ENCODE assay signal across 8 cellular contexts in the genomic region with DNA sequence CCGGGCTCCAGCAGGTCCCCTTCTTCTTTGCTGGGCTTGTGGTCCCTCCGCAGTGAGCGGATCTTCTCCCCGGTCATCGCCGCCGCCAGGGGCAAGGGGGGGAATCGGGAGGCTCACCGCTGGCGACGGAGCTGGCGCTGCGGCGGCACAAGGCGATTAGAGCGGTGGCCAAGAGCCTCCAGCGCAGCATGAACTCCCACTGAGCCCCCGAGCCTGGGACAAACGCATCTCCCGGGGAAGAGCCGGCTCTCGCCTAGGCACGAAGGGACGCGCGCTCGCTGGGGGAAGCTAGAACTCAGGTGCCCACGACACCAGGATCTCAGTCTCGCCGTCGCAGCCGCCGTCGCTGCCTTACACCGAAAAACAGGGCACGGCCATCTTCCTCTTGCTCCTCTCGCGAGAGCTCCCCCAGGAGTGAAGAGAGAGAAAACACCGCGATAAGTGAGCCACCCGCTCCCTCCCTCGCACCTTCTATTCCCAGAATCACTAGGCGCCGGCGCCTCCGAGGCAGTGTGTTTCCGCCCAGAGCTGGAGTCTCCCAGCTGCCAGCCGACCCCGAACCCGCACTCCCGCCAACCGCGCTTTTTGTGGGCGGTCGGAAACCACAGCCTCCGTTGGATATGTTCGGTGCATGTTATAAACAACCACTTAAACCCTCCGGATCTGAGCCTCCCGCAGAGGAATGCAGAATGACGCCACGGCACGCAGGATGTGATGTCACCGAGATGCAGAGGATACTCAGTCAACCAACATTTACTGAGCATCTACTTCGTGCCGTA. TPM values are rescaled to one million over a fixed set of nuclear protein-coding genes. Genes with fewer than 3 reads are reported as not detected.
DNase-seq lines count a peak whose midpoint lies in the region; ATAC-seq and TF ChIP-seq lines count a peak whose summit lies in the region.

A gene with protein sequence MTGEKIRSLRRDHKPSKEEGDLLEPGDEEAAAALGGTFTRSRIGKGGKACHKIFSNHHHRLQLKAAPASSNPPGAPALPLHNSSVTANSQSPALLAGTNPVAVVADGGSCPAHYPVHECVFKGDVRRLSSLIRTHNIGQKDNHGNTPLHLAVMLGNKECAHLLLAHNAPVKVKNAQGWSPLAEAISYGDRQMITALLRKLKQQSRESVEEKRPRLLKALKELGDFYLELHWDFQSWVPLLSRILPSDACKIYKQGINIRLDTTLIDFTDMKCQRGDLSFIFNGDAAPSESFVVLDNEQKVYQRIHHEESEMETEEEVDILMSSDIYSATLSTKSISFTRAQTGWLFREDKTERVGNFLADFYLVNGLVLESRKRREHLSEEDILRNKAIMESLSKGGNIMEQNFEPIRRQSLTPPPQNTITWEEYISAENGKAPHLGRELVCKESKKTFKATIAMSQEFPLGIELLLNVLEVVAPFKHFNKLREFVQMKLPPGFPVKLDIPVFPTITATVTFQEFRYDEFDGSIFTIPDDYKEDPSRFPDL (minus strand): TSS at position 391 of the 779 bp plus-strand sequence. CDS start 314 bp downstream, at position 77.

- peak; percentile 92 for ATAC-seq in HG03439 (IDR thresholded peaks at IDR 0.05; ENCODE audit: unreplicated experiment)
- peak; percentile 96 for ATAC-seq in activated CD4-positive, alpha-beta T cell treated with anti-CD3 and anti-CD28 coated beads for 36 hours

- CTCF ChIA-PET in activated CD4-positive, alpha-beta T cell treated with anti-CD3 and anti-CD28 coated beads for 36 hours (lab: Charles Lee) = interaction anchor here (0.5 to 2.5 kb wide), 3 partner anchors 41 to 83 kb away, joined by 3 to 16 read pairs (median 4); partner anchors contain the start of gene CTH

- no peak for TF ChIP-seq CTCF in choroid plexus epithelial cell (conservative IDR thresholded peaks at IDR 0.05; ENCODE audit: low read depth, low read length)

- intact Hi-C loops in activated CD4-positive, alpha-beta T cell treated with anti-CD3 and anti-CD28 coated beads for 36 hours (cut with DNase I, micrococcal nuclease) = loop anchor here (1.0 to 5.0 kb wide), 7 partner anchors 56 to 727 kb away; partner anchors contain the start of genes LRRC40 (in 2 of the 2), SRSF11 (in 2 of the 2), ZRANB2 (in 2 of the 2) and CTH (in 1 of the 2)

- peaks cover 20% of the 10 kb centered on the region for H3K36me3 Mint-ChIP-seq in activated CD4-positive, alpha-beta T cell treated with anti-CD3 and anti-CD28 coated beads for 36 hours (ENCODE audit: low read depth)

- H3K4me3 ChIP-seq in choroid plexus epithelial cell (ENCODE audit: low read depth, low read length) = peak within 1 kb of the TSS; percentile 98

- H3K4me1 Mint-ChIP-seq in activated CD4-positive, alpha-beta T cell treated with anti-CD3 and anti-CD28 coated beads for 36 hours = peaks cover 33% of the 10 kb centered on the region

- H3K9me3 Mint-ChIP-seq in activated CD4-positive, alpha-beta T cell treated with anti-CD3 and anti-CD28 coated beads for 36 hours (ENCODE audit: low read depth) = no peaks in the 10 kb centered on the region

- DNase-seq in Ammon's horn (ENCODE audit: low spot score) (peak; percentile 97), NCI-H510A treated with DMSO at 0.1 percent for 48 hours (lab: John Stamatoyannopoulos, UW) (peak; percentile 95), choroid plexus epithelial cell (ENCODE audit: low read depth) (peak; percentile 98), kidney glomerular epithelial cell (lab: John Stamatoyannopoulos, UW) (peak; percentile 94)
- DNase-seq in activated CD4-positive, alpha-beta T cell treated with anti-CD3 and anti-CD28 coated beads for 36 hours = peak; percentile 95
- peak; percentile 65 to 70 for DNase-seq in stimulated activated CD4-positive, alpha-beta T cell treated with anti-CD3 and anti-CD28 coated beads, Interleukin-1b, Interleukin-23, amount 100 ng/mL, for 1 hour (ENCODE audit: low read depth in 2 of 2)

- POLR2A ChIA-PET in activated CD4-positive, alpha-beta T cell treated with anti-CD3 and anti-CD28 coated beads for 36 hours (lab: Charles Lee) = interaction anchor here (0.6 to 3.0 kb wide), 5 partner anchors 15 to 726 kb away, joined by 3 to 48 read pairs (median 6); partner anchors contain the start of genes CTH, SRSF11 and ZRANB2

- H3K27me3 Mint-ChIP-seq in activated CD4-positive, alpha-beta T cell treated with anti-CD3 and anti-CD28 coated beads for 36 hours = no peaks in the 10 kb centered on the region

- peak within 1 kb of the TSS; percentile 91 for H3K4me3 Mint-ChIP-seq in activated CD4-positive, alpha-beta T cell treated with anti-CD3 and anti-CD28 coated beads for 36 hours

- H3K27ac Mint-ChIP-seq in activated CD4-positive, alpha-beta T cell treated with anti-CD3 and anti-CD28 coated beads for 36 hours = peak within 1 kb of the TSS; percentile 100

- TF ChIP-seq POLR2A in GM19193 (IDR thresholded peaks at IDR 0.05; ENCODE audit: extremely low read depth, insufficient read depth, insufficient read length) = peak; percentile 97

RNA-seq across cellular contexts. Expression of the gene that starts here (rescaled TPM):
- 10 to 100 TPM; 13.9 TPM for total RNA-seq in activated CD4-positive, alpha-beta T cell treated with anti-CD3 and anti-CD28 coated beads for 36 hours

Comparison
In these comparisons a context has a peak if more than half of its experiments do, and no peak if none do; other contexts are left out.
1. Peak in every context shown above with its lines: DNase-seq, ATAC-seq and H3K4me3 ChIP-seq.